ENCODE assay signal across 28 cellular contexts in the genomic region with DNA sequence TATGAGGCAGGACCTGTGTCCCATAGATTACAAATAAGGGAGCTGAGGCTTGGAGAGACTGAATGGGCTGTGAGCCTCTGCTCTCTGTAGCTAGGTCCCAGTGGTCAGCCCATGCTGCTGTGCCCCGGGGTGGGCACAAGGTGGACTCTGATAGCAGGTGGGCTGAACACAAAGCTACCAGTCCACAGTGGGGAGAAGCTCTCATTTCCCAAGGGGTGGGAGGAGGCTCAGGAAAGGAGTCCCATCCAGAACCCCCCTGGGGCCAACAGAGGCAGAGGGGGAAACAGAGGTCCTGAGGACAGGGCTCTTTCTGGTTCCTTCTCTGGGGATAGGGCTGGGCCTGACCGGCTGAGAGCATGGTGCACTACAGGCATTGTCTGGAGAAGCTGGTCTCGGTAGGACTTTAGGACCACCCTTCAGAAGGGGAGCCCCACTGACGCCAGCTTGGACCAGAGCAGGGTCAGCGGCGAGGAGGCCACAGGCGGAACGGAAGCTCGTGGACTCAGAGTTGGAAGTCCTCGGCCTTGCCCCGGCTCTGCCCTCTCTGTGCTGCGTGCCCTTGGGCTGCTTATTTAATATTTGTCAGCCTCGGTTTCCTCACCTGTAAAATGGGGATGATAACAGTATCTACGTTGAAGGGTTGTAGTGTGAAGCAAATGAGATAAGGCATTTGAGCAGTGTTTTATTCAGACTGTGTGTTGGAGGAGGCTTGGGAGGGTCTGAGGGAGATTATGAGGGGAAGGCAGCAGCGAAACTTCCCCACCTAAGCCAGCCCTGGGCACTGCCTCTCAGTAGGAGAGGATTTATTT. TPM values are rescaled to one million over a fixed set of nuclear protein-coding genes. Genes with fewer than 3 reads are reported as not detected.
"Had no signal": no experiment of that assay in that cellular context is flagged by ENCODE, and none has a peak within 500 bp of the region (broad histone marks: within the 10 kb centered on the region; RNA-seq: fewer than 3 reads in every experiment).

No MANE protein-coding gene starts in this region.

- H3K36me3 ChIP-seq: adrenal gland, gastrocnemius medialis, thoracic aorta had no signal

- DNase-seq: activated CD4-positive, alpha-beta memory T cell treated with anti-CD3 and anti-CD28 coated beads for 36 hours; activated CD4-positive, alpha-beta T cell treated with anti-CD3 and anti-CD28 coated beads, Interleukin-2, amount 10 ng/mL, durations not matched to agents 24 days and 14 days; activated CD4-positive, CD25-positive, alpha-beta regulatory T cell treated with anti-CD3 and anti-CD28 coated beads, Interleukin-2, amount 50 U/mL, for 72 hours; activated naive CD4-positive, alpha-beta T cell treated with anti-CD3 and anti-CD28 coated beads for 36 hours; activated naive CD8-positive, alpha-beta T cell treated with anti-CD3 and anti-CD28 coated beads for 36 hours; activated T-cell treated with anti-CD3 and anti-CD28 coated beads for 4 hours; activated T-cell treated with anti-CD3 and anti-CD28 coated beads, Interleukin-2, amount 50 U/mL, for 72 hours; dorsolateral prefrontal cortex; effector memory CD4-positive, alpha-beta T cell; gastrocnemius medialis; glutamatergic neuron; islet precursor cell; left ventricle myocardium inferior; naive B cell; occipital lobe; stimulated activated CD4-positive, alpha-beta T cell treated with anti-CD3 and anti-CD28 coated beads, Interleukin-4, amount 100 ng/mL, for 24 hours; trophoblast cell had no signal

- ATAC-seq: activated T-cell treated with anti-CD3 and anti-CD28 coated beads, Interleukin-2, amount 50 U/mL, for 72 hours; gastrocnemius medialis; sciatic nerve; stimulated activated effector memory CD8-positive, alpha-beta T cell treated with anti-CD3 and anti-CD28 coated beads, Interleukin-12 subunit alpha, Interleukin-12 subunit beta, amount 100 ng/mL, for 72 hours had no signal

- H3K4me1 ChIP-seq: adrenal gland, ascending aorta, gastrocnemius medialis had no signal

- H3K9me3 ChIP-seq: adrenal gland, ascending aorta, gastrocnemius medialis, left ventricle myocardium inferior, thoracic aorta had no signal

- H3K4me3 ChIP-seq: adrenal gland, ascending aorta, coronary artery, dorsolateral prefrontal cortex, gastrocnemius medialis, hepatocyte, left ventricle myocardium inferior, thoracic aorta had no signal

- H3K27ac ChIP-seq: adrenal gland, ascending aorta, coronary artery, dorsolateral prefrontal cortex, gastrocnemius medialis, hepatocyte, left ventricle myocardium inferior, thoracic aorta had no signal

- H3K27me3 ChIP-seq: adrenal gland, ascending aorta, dorsolateral prefrontal cortex, gastrocnemius medialis, hepatocyte had no signal

RNA-seq across cellular contexts. Expression of a gene that starts 31.5 kb away (rescaled TPM):
- total RNA-seq: activated CD4-positive, alpha-beta memory T cell treated with anti-CD3 and anti-CD28 coated beads for 36 hours; activated CD4-positive, alpha-beta T cell treated with anti-CD3 and anti-CD28 coated beads, Interleukin-2, amount 10 ng/mL, durations not matched to agents 24 days and 14 days; activated naive CD8-positive, alpha-beta T cell treated with anti-CD3 and anti-CD28 coated beads for 36 hours; activated T-cell treated with anti-CD3 and anti-CD28 coated beads, Interleukin-2, amount 50 U/mL, for 72 hours; epithelial cell of proximal tubule; lung microvascular endothelial cell; T-helper 1 cell treated with Interleukin-12 subunit alpha and Interleukin-12 subunit beta and Interleukin-4 antibody, amounts not matched to agents 30 ng/mL and 1 ng/mL, for 36 hours had no signal
- polyA plus RNA-seq: neural cell had no signal
